In genomic region chr1:37250371-37250770, GRCh38 we compare ENCODE assay signal across 16 cellular contexts.
A peak's percentile ranks its signal among the peaks of the same experiment; 100 is the strongest.
DNase-seq lines count a peak whose midpoint lies in the region; ATAC-seq, FAIRE-seq and TF ChIP-seq lines count a peak whose summit lies in the region.
"Had no signal": no experiment of that assay in that cellular context is flagged by ENCODE, and none has a peak within 500 bp of the region (broad histone marks: within the 10 kb centered on the region; RNA-seq: fewer than 3 reads in every experiment).

No MANE protein-coding gene starts in this region.

- H3K27me3 ChIP-seq in stomach, result peaks cover 0 to 56% (median 3%) of the 10 kb centered on the region in 3 donors
- H3K27me3 ChIP-seq in lower lobe of right lung (ENCODE audit: low read depth), result peaks cover 30% of the 10 kb centered on the region
- H3K27me3 ChIP-seq: BE2C had no signal

- TF ChIP-seq EP300 in stomach (IDR thresholded peaks at IDR 0.05), result no peak

- H3K9me3 ChIP-seq in stomach (no peaks in the 10 kb centered on the region), lower lobe of right lung (no peaks in the 10 kb centered on the region)
- H3K9me3 ChIP-seq: BE2C had no signal

- H3K36me3 ChIP-seq in stomach (no peaks in the 10 kb centered on the region), lower lobe of right lung (no peaks in the 10 kb centered on the region)
- H3K36me3 ChIP-seq: BE2C had no signal

- intact Hi-C loops in stomach (cut with DNase I; ENCODE audit: low total_unique reads) (no loop called here), lower lobe of right lung (cut with DNase I) (no loop called here)

- ATAC-seq in HG02571 (IDR thresholded peaks at IDR 0.05; ENCODE audit: unreplicated experiment) (no peak), lower lobe of right lung (no peak)
- ATAC-seq: CD8-positive, alpha-beta T cell; K562 had no signal

- DNase-seq in Caki2 (ENCODE audit: low read depth) (peak; percentile 9), HK-2 (ENCODE audit: unreplicated experiment) (peak; percentile 7), RCC 7860 (ENCODE audit: low spot score) (peak; percentile 8), iris pigment epithelial cell (ENCODE audit: low read depth) (peak; percentile 2), SW 1271 (lab: John Stamatoyannopoulos, UW) (no peak), stomach (no peak), lower lobe of right lung (no peak)
- DNase-seq: BE2C; CD8-positive, alpha-beta T cell; COR-L47; H9 had no signal

- in situ Hi-C loops in Caki2 (cut with HindIII; ENCODE audit: low pct_unique_long_range_greater_than_20kb, low sequenced_read_pairs), result no loop called here

- H3K4me1 ChIP-seq in stomach (no peaks in the 10 kb centered on the region), lower lobe of right lung (no peaks in the 10 kb centered on the region)

- FAIRE-seq in RCC 7860 (lab: Jason Lieb, UNC), result no peak
- FAIRE-seq: A204.1, GM18507, K562 had no signal

- 34 to 53% (median 41%) methylated on average over 4 of the region's 4 CpGs for WGBS in stomach, 5 donors

- TF ChIP-seq POLR2A in stomach (IDR thresholded peaks at IDR 0.05), result no peak

- TF ChIP-seq CTCF in stomach (IDR thresholded peaks at IDR 0.05), result no peak
- TF ChIP-seq CTCF in lower lobe of right lung (IDR thresholded peaks at IDR 0.05), result no peak

- H3K27ac ChIP-seq in stomach (no peak overlapping the region), lower lobe of right lung (no peak overlapping the region)
- H3K27ac ChIP-seq: C4-2B had no signal

- H3K4me3 ChIP-seq in stomach (no peak overlapping the region), lower lobe of right lung (no peak overlapping the region)
- H3K4me3 ChIP-seq: K562 had no signal

Comparison
In these comparisons a context has a peak if more than half of its experiments do, and no peak if none do; other contexts are left out.
1. DNase-seq: peak in Caki2 (single experiment), HK-2 (single experiment), RCC 7860 (single experiment) and iris pigment epithelial cell (single experiment); none in SW 1271 (0 of 2), stomach (single experiment) and lower lobe of right lung (single experiment).